9 cellular contexts compared by ENCODE assay signal in the genomic region with DNA sequence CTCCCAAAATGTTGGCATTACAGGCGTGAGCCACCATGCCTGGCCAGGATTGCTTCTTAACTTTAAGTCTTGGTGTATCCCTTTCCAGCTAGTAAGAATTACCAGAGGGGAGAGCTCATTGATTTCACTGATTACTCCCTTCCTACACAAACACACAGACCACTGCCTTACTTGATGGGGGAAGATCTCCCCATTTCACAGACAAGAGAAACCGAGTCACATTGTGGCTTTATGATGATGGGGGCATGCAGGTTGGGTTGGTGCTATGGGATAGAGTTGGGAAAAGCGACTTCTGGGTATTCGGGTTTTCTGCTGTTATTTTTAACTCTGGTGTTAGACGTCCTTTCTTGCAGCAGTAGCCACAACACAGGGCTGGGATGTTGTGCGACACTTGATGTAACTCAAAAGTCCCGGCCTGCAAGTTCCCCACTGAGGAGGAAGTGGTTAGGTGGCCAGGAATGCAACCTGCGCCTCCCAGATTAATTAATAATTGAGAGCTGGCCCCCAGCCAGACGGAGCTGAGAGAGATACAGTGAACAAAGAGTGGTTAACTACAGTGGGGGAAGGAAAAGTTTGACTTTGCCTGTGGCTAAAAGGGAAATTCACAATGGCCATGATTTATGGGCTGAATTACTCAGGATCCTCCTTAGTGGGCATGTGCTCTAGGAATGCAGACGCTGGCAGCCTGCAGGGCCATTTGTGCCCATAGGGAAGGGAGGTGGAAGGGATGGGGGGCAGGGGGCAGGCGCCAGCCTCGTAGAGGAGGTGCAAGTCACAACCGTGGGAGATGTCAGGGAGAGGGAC.
DNase-seq lines count a peak whose midpoint lies in the region; ATAC-seq and TF ChIP-seq lines count a peak whose summit lies in the region.
"Had no signal": no experiment of that assay in that cellular context is flagged by ENCODE, and none has a peak within 500 bp of the region (broad histone marks: within the 10 kb centered on the region; RNA-seq: fewer than 3 reads in every experiment).

No MANE protein-coding gene starts in this region.

- in situ Hi-C loops in GM13977 (cut with MboI; ENCODE audit: low pct_unique_long_range_greater_than_20kb, low sequenced_read_pairs, unreplicated experiment), result no loop called here

- ATAC-seq in HG03066 (IDR thresholded peaks at IDR 0.05; ENCODE audit: low read depth, unreplicated experiment) (peak; percentile 59), aorta (ENCODE audit: low FRiP score) (no peak)
- ATAC-seq in activated CD8-positive, alpha-beta T cell treated with anti-CD3 and anti-CD28 coated beads, Interleukin-2, amount 10 ng/mL, durations not matched to agents 7 days and 5 days, result no peak
- ATAC-seq: T-cell had no signal

- no peak overlapping the region for H3K4me3 Mint-ChIP-seq in activated CD8-positive, alpha-beta T cell treated with anti-CD3 and anti-CD28 coated beads, Interleukin-2, amount 10 ng/mL, durations not matched to agents 7 days and 5 days
- H3K4me3 Mint-ChIP-seq: T-cell had no signal

- H3K27ac ChIP-seq in RWPE1, result peak overlapping the region; percentile 70
- peak overlapping the region; percentile 10 to 93 for H3K27ac ChIP-seq in right atrium auricular region
- H3K27ac ChIP-seq in aorta (ENCODE audit: low read depth in 1 of 2, low read length in 2 of 2), result no peak overlapping the region

- H3K9me3 Mint-ChIP-seq in activated CD8-positive, alpha-beta T cell treated with anti-CD3 and anti-CD28 coated beads, Interleukin-2, amount 10 ng/mL, durations not matched to agents 7 days and 5 days (ENCODE audit: insufficient read depth), result no peaks in the 10 kb centered on the region
- H3K9me3 Mint-ChIP-seq: T-cell had no signal

- no peaks in the 10 kb centered on the region for H3K36me3 ChIP-seq in right atrium auricular region
- H3K36me3 ChIP-seq in aorta (ENCODE audit: control insufficient read depth in 1 of 2, insufficient read depth in 2 of 2, low read length in 1 of 2), result no peaks in the 10 kb centered on the region

- intact Hi-C loops in aorta (cut with DNase I), result no loop called here

- no peak for TF ChIP-seq CTCF in GM13977 (IDR thresholded peaks at IDR 0.05; ENCODE audit: extremely low read depth, insufficient read depth, missing control alignments)
- TF ChIP-seq CTCF in RWPE1 (conservative IDR thresholded peaks at IDR 0.05; ENCODE audit: low read depth), result no peak
- TF ChIP-seq CTCF in right atrium auricular region (IDR thresholded peaks at IDR 0.05), result no peak

- H3K4me3 ChIP-seq in right atrium auricular region, result no peak overlapping the region
- H3K4me3 ChIP-seq in aorta (ENCODE audit: low read length in 2 of 2), result no peak overlapping the region

- H3K27me3 Mint-ChIP-seq in activated CD8-positive, alpha-beta T cell treated with anti-CD3 and anti-CD28 coated beads, Interleukin-2, amount 10 ng/mL, durations not matched to agents 7 days and 5 days (ENCODE audit: low read depth), result peaks cover 43% of the 10 kb centered on the region

- H3K4me1 ChIP-seq in right atrium auricular region, result peaks cover 0 to 67% of the 10 kb centered on the region in 2 donors
- H3K4me1 ChIP-seq in aorta (ENCODE audit: control insufficient read depth in 1 of 2, insufficient read depth in 2 of 2, low read length in 2 of 2), result peaks cover 3 to 7% of the 10 kb centered on the region in 2 donors

- H3K27me3 ChIP-seq in right atrium auricular region (no peaks in the 10 kb centered on the region), aorta (ENCODE audit: control insufficient read depth in 1 of 2, insufficient read depth in 2 of 2, low read length in 1 of 2) (no peaks in the 10 kb centered on the region)

- H3K27ac Mint-ChIP-seq in activated CD8-positive, alpha-beta T cell treated with anti-CD3 and anti-CD28 coated beads, Interleukin-2, amount 10 ng/mL, durations not matched to agents 7 days and 5 days, result no peak overlapping the region
- H3K27ac Mint-ChIP-seq: T-cell had no signal

- H3K36me3 Mint-ChIP-seq in activated CD8-positive, alpha-beta T cell treated with anti-CD3 and anti-CD28 coated beads, Interleukin-2, amount 10 ng/mL, durations not matched to agents 7 days and 5 days (ENCODE audit: low read depth), result no peaks in the 10 kb centered on the region
- H3K36me3 Mint-ChIP-seq: T-cell had no signal

- 18 to 19% methylated on average over 13 of the region's 13 CpGs for WGBS in aorta, 2 donors

- no peaks in the 10 kb centered on the region for H3K9me3 ChIP-seq in right atrium auricular region
- no peaks in the 10 kb centered on the region for H3K9me3 ChIP-seq in aorta (ENCODE audit: control insufficient read depth, low read length)

- POLR2A ChIA-PET in RWPE1 (lab: Yijun Ruan, JAX; ENCODE audit: low non-redundant PET), result no interaction called here
- POLR2A ChIA-PET in activated CD8-positive, alpha-beta T cell treated with anti-CD3 and anti-CD28 coated beads, Interleukin-2, amount 10 ng/mL, durations not matched to agents 7 days and 5 days (lab: Charles Lee), result no interaction called here

- CTCF ChIA-PET in RWPE1 (lab: Yijun Ruan, JAX), result interaction anchor here (0.7 to 0.9 kb wide), 3 partner anchors 20 to 86 kb away, joined by 3 read pairs; no protein-coding TSS in a partner anchor
- CTCF ChIA-PET in activated CD8-positive, alpha-beta T cell treated with anti-CD3 and anti-CD28 coated beads, Interleukin-2, amount 10 ng/mL, durations not matched to agents 7 days and 5 days (lab: Charles Lee), result no interaction called here

- peaks cover 19% of the 10 kb centered on the region for H3K4me1 Mint-ChIP-seq in activated CD8-positive, alpha-beta T cell treated with anti-CD3 and anti-CD28 coated beads, Interleukin-2, amount 10 ng/mL, durations not matched to agents 7 days and 5 days (ENCODE audit: low read depth)

- DNase-seq in GM13977 (ENCODE audit: low spot score) (peak; percentile 49), RWPE1 (ENCODE audit: low spot score) (peak; percentile 82), right atrium auricular region (ENCODE audit: low spot score) (no peak), aorta (peak; percentile 73 to 85), midbrain (lab: John Stamatoyannopoulos, UW) (no peak)
- no peak for DNase-seq in activated CD8-positive, alpha-beta T cell treated with anti-CD3 and anti-CD28 coated beads, Interleukin-2, amount 10 ng/mL, durations not matched to agents 7 days and 5 days
- no peak for DNase-seq in central memory CD4-positive, alpha-beta T cell

Comparison
In these comparisons a context has a peak if more than half of its experiments do, and no peak if none do; other contexts are left out.
1. DNase-seq: peak in GM13977 (single experiment), RWPE1 (single experiment) and aorta (2 of 2); none in right atrium auricular region (single experiment), midbrain (single experiment), activated CD8-positive, alpha-beta T cell treated with anti-CD3 and anti-CD28 coated beads, Interleukin-2, amount 10 ng/mL, durations not matched to agents 7 days and 5 days (single experiment) and central memory CD4-positive, alpha-beta T cell (single experiment).
2. H3K27ac ChIP-seq: peak in RWPE1 (single experiment) and right atrium auricular region (2 of 2); none in aorta (0 of 2).